In genomic region chr12:5022465-5023061, GRCh38 we compare ENCODE assay signal across 7 cellular contexts. TPM values are rescaled to one million over a fixed set of nuclear protein-coding genes. Genes with fewer than 3 reads are reported as not detected.
DNase-seq lines count a peak whose midpoint lies in the region; ATAC-seq, FAIRE-seq and TF ChIP-seq lines count a peak whose summit lies in the region.

No MANE protein-coding gene starts in this region.

- TF ChIP-seq CTCF in GM06990 (IDR thresholded peaks at IDR 0.05; ENCODE audit: insufficient read depth, low read length, poor library complexity, severe bottlenecking) (peak; percentile 93), SK-N-SH (IDR thresholded peaks at IDR 0.05) (peak; percentile 79), bronchial epithelial cell (IDR thresholded peaks at IDR 0.05; ENCODE audit: insufficient read depth, low read length, severe bottlenecking) (peak; percentile 98), testis (IDR thresholded peaks at IDR 0.05) (peak; percentile 47 to 77 (median 59))

- no peaks in the 10 kb centered on the region for H3K9me2 ChIP-seq in SK-N-SH

- H3K79me2 ChIP-seq in SK-N-SH (ENCODE audit: insufficient read depth) = no peaks in the 10 kb centered on the region

- H2AFZ ChIP-seq in SK-N-SH (ENCODE audit: low read depth) = no peak overlapping the region

- TF ChIP-seq POLR2A in testis (IDR thresholded peaks at IDR 0.05) = no peak

- peak; percentile 80 for TF ChIP-seq RAD21 in SK-N-SH (IDR thresholded peaks at IDR 0.05; ENCODE audit: low read length)

- no peaks in the 10 kb centered on the region for H3K36me3 ChIP-seq in GM06990 (ENCODE audit: control insufficient read depth, insufficient read depth, low read length)
- H3K36me3 ChIP-seq in SK-N-SH (replicated peaks in 1 of 2; ENCODE audit: control insufficient read depth in 1 of 2, insufficient read depth in 2 of 2, low read length in 1 of 2) = no peaks in the 10 kb centered on the region
- no peaks in the 10 kb centered on the region for H3K36me3 ChIP-seq in bronchial epithelial cell (ENCODE audit: control insufficient read depth, insufficient read depth, low read length)
- H3K36me3 ChIP-seq in testis (ENCODE audit: low read depth, missing control alignments) = no peaks in the 10 kb centered on the region

- 8% methylated on average over 4 of the region's 12 CpGs for WGBS in SK-N-SH (ENCODE audit: low lambda C conversion rate)
- 27 to 43% methylated on average over 6 to 12 of the region's 12 CpGs for WGBS in testis, 2 donors

- H3K27ac ChIP-seq in SK-N-SH (ENCODE audit: low read depth in 2 of 2, low read length in 1 of 2) (no peak overlapping the region), testis (no peak overlapping the region)

- FAIRE-seq in bronchial epithelial cell (lab: Jason Lieb, UNC) = peak; percentile 43

- DNase-seq in GM06990 (ENCODE audit: extremely low read depth, insufficient read length) (no peak), KBM-7 (peak; percentile 34), SK-N-SH (peak; percentile 70), bronchial epithelial cell (ENCODE audit: low read depth) (peak; percentile 47), left kidney (ENCODE audit: low read depth, low spot score) (peak; percentile 80), testis (peak; percentile 30)

- in situ Hi-C loops in KBM-7 (cut with MboI; ENCODE audit: low pct_unique_long_range_greater_than_20kb, low sequenced_read_pairs) = loop anchor here (25.0 kb wide), 1 partner anchor 710 kb away; the partner anchor contains the start of gene TIGAR

- TF ChIP-seq EP300 in SK-N-SH (IDR thresholded peaks at IDR 0.05; ENCODE audit: borderline replicate concordance in 1 of 2, low read depth in 1 of 2, low read length in 1 of 2) = no peak

- no peak overlapping the region for H3K4me3 ChIP-seq in GM06990 (replicated peaks; ENCODE audit: low read depth, low read length)
- no peak overlapping the region for H3K4me3 ChIP-seq in SK-N-SH (ENCODE audit: low read depth in 2 of 2, low read length in 1 of 2)
- H3K4me3 ChIP-seq in bronchial epithelial cell (ENCODE audit: low read depth, low read length) = no peak overlapping the region
- H3K4me3 ChIP-seq in testis = no peak overlapping the region

- intact Hi-C loops in testis (cut with DNase I; ENCODE audit: low total_unique reads) = loop anchor here (5.0 kb wide), 1 partner anchor 65 kb away; no protein-coding TSS in a partner anchor

- H3K9me3 ChIP-seq in SK-N-SH (no peaks in the 10 kb centered on the region), testis (no peaks in the 10 kb centered on the region)

- H3F3A ChIP-seq in SK-N-SH (replicated peaks; ENCODE audit: insufficient read depth) = no peaks in the 10 kb centered on the region

- ATAC-seq in HG03045 (IDR thresholded peaks at IDR 0.05; ENCODE audit: unreplicated experiment) = no peak

- H3K4me1 ChIP-seq in SK-N-SH (ENCODE audit: control insufficient read depth in 1 of 2, insufficient read depth in 2 of 2, low read depth in 1 of 2, low read length in 1 of 2) = no peaks in the 10 kb centered on the region
- no peaks in the 10 kb centered on the region for H3K4me1 ChIP-seq in testis

- no peaks in the 10 kb centered on the region for H4K20me1 ChIP-seq in SK-N-SH (ENCODE audit: insufficient read depth)

- POLR2A ChIA-PET in SK-N-SH (lab: Yijun Ruan, JAX) = no interaction called here

- H3K27me3 ChIP-seq in GM06990 (replicated peaks; ENCODE audit: control insufficient read depth, insufficient read depth, low read length) = no peaks in the 10 kb centered on the region; the same call in 1 of the 2 replicates
- H3K27me3 ChIP-seq in SK-N-SH (ENCODE audit: insufficient read depth) = peaks cover 87% of the 10 kb centered on the region
- no peaks in the 10 kb centered on the region for H3K27me3 ChIP-seq in bronchial epithelial cell (ENCODE audit: control insufficient read depth, insufficient read depth, low read length)
- H3K27me3 ChIP-seq in testis = no peaks in the 10 kb centered on the region

- H3K4me2 ChIP-seq in SK-N-SH = no peak overlapping the region

- CTCF ChIA-PET in SK-N-SH (lab: Yijun Ruan, JAX) = interaction anchor here (0.6 to 6.2 kb wide), 21 partner anchors 9 to 435 kb away, joined by 3 to 85 read pairs (median 3); no protein-coding TSS in a partner anchor

- H3K9ac ChIP-seq in SK-N-SH = no peak overlapping the region

TF ChIP-seq in SK-N-SH, 30 proteins besides CTCF, POLR2A, EP300 and RAD21:
- TF ChIP-seq CHD2 (IDR thresholded peaks at IDR 0.05; ENCODE audit: low read length, partially characterized antibody) = no peak
- TF ChIP-seq SMC3 (IDR thresholded peaks at IDR 0.05; ENCODE audit: low read depth, low read length) = peak; percentile 87

RNA-seq across cellular contexts. Expression of gene KCNA5, which starts 21.1 kb away (rescaled TPM):
- polyA plus RNA-seq in SK-N-SH (2012; rRNA removed) (not detected in 2 replicates), testis (ENCODE audit: insufficient read depth, low read depth, low replicate concordance) (0.94 TPM)
- not detected in 2 replicates for polyA plus RNA-seq in SK-N-SH (2012; cell fraction: cytosol; rRNA removed)
- polyA plus RNA-seq in SK-N-SH (2012; cell fraction: nucleus; rRNA removed) = not detected in 2 replicates
- total RNA-seq in bronchial epithelial cell (not detected in 2 replicates), testis (under 1 TPM; 0.25 to 0.79 TPM)
